1 cellular context compared by ENCODE assay signal in genomic region chr2:206990335-206990734, GRCh38.
TF ChIP-seq lines count a peak whose summit lies in the region.

No MANE protein-coding gene starts in this region.

TF ChIP-seq in IMR-90, 13 proteins besides CTCF, POLR2A, EP300 and RAD21 (continued from another document):
- TF ChIP-seq USF2 (IDR thresholded peaks at IDR 0.05; ENCODE audit: low read depth, low read length) (no peak), BHLHE40 (IDR thresholded peaks at IDR 0.05; ENCODE audit: low read depth, low read length) (no peak), RFX5 (IDR thresholded peaks at IDR 0.05; ENCODE audit: low read depth, low read length) (no peak), SMC3 (IDR thresholded peaks at IDR 0.05; ENCODE audit: low read depth, low read length) (no peak), FOS (IDR thresholded peaks at IDR 0.05; ENCODE audit: low read depth, low read length) (no peak), CEBPB (IDR thresholded peaks at IDR 0.05; ENCODE audit: low read depth, low read length) (no peak), MAFK (IDR thresholded peaks at IDR 0.05; ENCODE audit: low read depth, low read length) (no peak), RCOR1 (IDR thresholded peaks at IDR 0.05; ENCODE audit: insufficient replicate concordance, low read length) (no peak)
